22 cellular contexts compared by ENCODE assay signal in the genomic region with DNA sequence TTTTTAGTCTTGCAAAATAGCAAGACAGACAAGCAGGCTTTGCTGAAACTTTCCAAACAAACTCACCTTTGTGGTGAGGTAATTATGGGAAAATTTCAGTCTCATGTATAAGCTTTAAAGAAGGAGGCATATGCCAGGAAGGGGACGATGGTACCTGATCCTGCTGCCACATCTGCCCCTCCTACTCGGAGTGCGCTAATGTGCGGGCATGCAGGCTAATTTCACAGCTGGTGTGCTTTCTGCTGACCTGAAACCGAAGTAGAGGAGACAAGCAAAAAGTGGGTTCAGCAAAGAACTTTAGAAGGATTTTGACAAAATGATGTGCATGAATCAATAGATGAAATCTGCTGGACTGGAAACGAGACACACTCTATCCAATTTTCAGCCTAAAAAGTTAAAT.
DNase-seq lines count a peak whose midpoint lies in the region; ATAC-seq, FAIRE-seq and TF ChIP-seq lines count a peak whose summit lies in the region.
"Had no signal": no experiment of that assay in that cellular context is flagged by ENCODE, and none has a peak within 500 bp of the region (broad histone marks: within the 10 kb centered on the region; RNA-seq: fewer than 3 reads in every experiment).

No MANE protein-coding gene starts in this region.

- 77 to 78% methylated on average over 6 of the region's 6 CpGs for WGBS in lung, 2 donors

- H3K9ac ChIP-seq in BLaER1 (no peak overlapping the region), Karpas-422 (ENCODE audit: low read length) (no peak overlapping the region)

- no peaks in the 10 kb centered on the region for H4K20me1 ChIP-seq in BLaER1
- 0 out of 2 replicates have a peak, but pooled peaks cover 4% of the 10 kb centered on the region for H4K20me1 ChIP-seq in Karpas-422 (ENCODE audit: insufficient read depth, low read depth, low read length)

- peak overlapping the region; percentile 82 for H3K4me2 ChIP-seq in BLaER1
- H3K4me2 ChIP-seq in Karpas-422 (ENCODE audit: low read depth, low read length, poor library complexity, severe bottlenecking): no peak overlapping the region
- H3K4me2 ChIP-seq: A549 had no signal

- no peak for TF ChIP-seq CTCF in lung (IDR thresholded peaks at IDR 0.05; ENCODE audit: control extremely low read depth, extremely low read depth)

- no peaks in the 10 kb centered on the region for H3K27me3 ChIP-seq in BLaER1
- no peaks in the 10 kb centered on the region for H3K27me3 ChIP-seq in lung (ENCODE audit: control insufficient read depth, insufficient read depth)
- no peaks in the 10 kb centered on the region for H3K27me3 ChIP-seq in Karpas-422 (ENCODE audit: low read length)

- H3K27ac ChIP-seq in BLaER1 (no peak overlapping the region), lung (ENCODE audit: low read depth in 1 of 2, low read length in 1 of 2) (no peak overlapping the region), Karpas-422 (ENCODE audit: low read length) (no peak overlapping the region)
- H3K27ac ChIP-seq: A549 had no signal

- no peak for FAIRE-seq in urothelium cell line (lab: Jason Lieb, UNC)
- FAIRE-seq: A549, GM12878, HepG2 had no signal

- H3K9me3 ChIP-seq in BLaER1 (peaks cover 6% of the 10 kb centered on the region; the same call in 1 of the 2 replicates), lung (ENCODE audit: control insufficient read depth in 2 of 2, insufficient read depth in 1 of 2, low read length in 1 of 2) (peaks cover 0 to 11% of the 10 kb centered on the region in 2 donors), Karpas-422 (ENCODE audit: low read length) (no peaks in the 10 kb centered on the region)
- H3K9me3 ChIP-seq: A549 had no signal

- H3K9me2 ChIP-seq in Karpas-422 (replicated peaks; ENCODE audit: insufficient read depth, low read length): no peaks in the 10 kb centered on the region

- DNase-seq in RPMI8226 (peak; percentile 60), lung (ENCODE audit: low spot score) (peak; percentile 10), urothelium cell line (ENCODE audit: low spot score) (peak; percentile 0), Karpas-422 (no peak), A172 (ENCODE audit: low spot score) (no peak)
- DNase-seq: C1 segment of cervical spinal cord; CD4-positive, CD25-positive, alpha-beta regulatory T cell; CD8-positive, alpha-beta memory T cell; COR-L47; DMS 273 treated with DMSO at 0.1 percent for 48 hours; DMS53; DND-41; EL; GOT3; H7; HFFc6 had no signal

- no peak overlapping the region for H2AFZ ChIP-seq in Karpas-422 (ENCODE audit: low read length)

- H3K4me1 ChIP-seq in BLaER1: peaks cover 58% of the 10 kb centered on the region
- no peaks in the 10 kb centered on the region for H3K4me1 ChIP-seq in lung (ENCODE audit: control insufficient read depth in 2 of 2, insufficient read depth in 2 of 2, low read length in 2 of 2)
- no peaks in the 10 kb centered on the region for H3K4me1 ChIP-seq in Karpas-422 (ENCODE audit: low read length)
- H3K4me1 ChIP-seq: A549 had no signal

- H3K36me3 ChIP-seq in BLaER1 (no peaks in the 10 kb centered on the region), lung (ENCODE audit: control insufficient read depth in 2 of 2, insufficient read depth in 2 of 2, low read length in 2 of 2) (no peaks in the 10 kb centered on the region), Karpas-422 (ENCODE audit: insufficient read depth, low read length) (no peaks in the 10 kb centered on the region)

- ATAC-seq in lung (ENCODE audit: insufficient read depth, low FRiP score): no peak
- ATAC-seq in HG03469 (IDR thresholded peaks at IDR 0.05; ENCODE audit: unreplicated experiment): no peak
- ATAC-seq: A549, GM12878, HCT116, HepG2 had no signal

- H3K4me3 ChIP-seq in BLaER1 (no peak overlapping the region), lung (no peak overlapping the region), Karpas-422 (ENCODE audit: low read length) (no peak overlapping the region)
- H3K4me3 ChIP-seq: A549, GM12878 had no signal

- no peaks in the 10 kb centered on the region for H3K79me2 ChIP-seq in Karpas-422 (ENCODE audit: low read length)

Comparison
In these comparisons a context has a peak if more than half of its experiments do, and no peak if none do; other contexts are left out.
1. DNase-seq: peak in RPMI8226 (single experiment), lung (single experiment) and urothelium cell line (single experiment); none in Karpas-422 (single experiment) and A172 (single experiment).